ENCODE assay signal across 30 cellular contexts in genomic region chr3:171354049-171354705, GRCh38.
A peak's percentile ranks its signal among the peaks of the same experiment; 100 is the strongest.
DNase-seq lines count a peak whose midpoint lies in the region; ATAC-seq, FAIRE-seq and TF ChIP-seq lines count a peak whose summit lies in the region.
"Had no signal": no experiment of that assay in that cellular context is flagged by ENCODE, and none has a peak within 500 bp of the region (broad histone marks: within the 10 kb centered on the region; RNA-seq: fewer than 3 reads in every experiment).

No MANE protein-coding gene starts in this region.

- peak overlapping the region; percentile 22; the same call in 1 of the 2 replicates for H3K9ac ChIP-seq in GM12878 (ENCODE audit: control insufficient read depth, insufficient read depth, low read length)

- H3K9me3 ChIP-seq in A673 (ENCODE audit: low read depth, low read length, poor library complexity, severe bottlenecking) (no peaks in the 10 kb centered on the region), GM12878 (replicated peaks; ENCODE audit: control insufficient read depth, insufficient read depth, low read length) (peaks cover 2% of the 10 kb centered on the region; the same call in 2 of the 3 replicates)
- H3K9me3 ChIP-seq: BE2C, colonic mucosa, right atrium auricular region had no signal

- intact Hi-C loops in A673 (cut with micrococcal nuclease; ENCODE audit: unreplicated experiment): no loop called here
- intact Hi-C loops in GM12878 (cut with micrococcal nuclease; ENCODE audit: unreplicated experiment): loop anchor here (10.0 kb wide), 1 partner anchor 451 kb away; no protein-coding TSS in a partner anchor

- ATAC-seq in GM12878 (no peak), foreskin keratinocyte (peak; percentile 4), HG02759 (IDR thresholded peaks at IDR 0.05; ENCODE audit: unreplicated experiment) (no peak)
- ATAC-seq: left ventricle myocardium superior had no signal

- TF ChIP-seq RAD21 in GM12878 (IDR thresholded peaks at IDR 0.05; ENCODE audit: insufficient read depth, low read depth, low read length): no peak

- H3K27ac ChIP-seq in A673 (ENCODE audit: low read depth, low read length, poor library complexity, severe bottlenecking) (no peak overlapping the region), GM12878 (ENCODE audit: control insufficient read depth, insufficient read depth) (peak overlapping the region; percentile 60; the same call in 1 of the 2 replicates), foreskin keratinocyte (peak overlapping the region; percentile 24), caudate nucleus (ENCODE audit: low read depth, low read length) (no peak overlapping the region)
- H3K27ac ChIP-seq: colonic mucosa, right atrium auricular region, SK-N-MC had no signal

- peaks cover 11% of the 10 kb centered on the region for H3K27me3 Mint-ChIP-seq in endothelial cell (ENCODE audit: unreplicated experiment)

- SMC1A ChIA-PET in GM12878 (lab: Charles Lee; ENCODE audit: uncharacterized antibody, unreplicated experiment): interaction anchor here (0.7 to 6.0 kb wide), 15 partner anchors 9 to 103 kb away, joined by 3 to 19 read pairs (median 4); no protein-coding TSS in a partner anchor

- H3K4me1 ChIP-seq in A673 (ENCODE audit: insufficient read depth, low read length, poor library complexity, severe bottlenecking): peaks cover 14% of the 10 kb centered on the region
- peaks cover 69% of the 10 kb centered on the region for H3K4me1 ChIP-seq in GM12878 (ENCODE audit: control insufficient read depth, insufficient read depth, low read length)
- peaks cover 70% of the 10 kb centered on the region for H3K4me1 ChIP-seq in foreskin keratinocyte
- H3K4me1 ChIP-seq: colonic mucosa had no signal

- peaks cover 6% of the 10 kb centered on the region for H3K36me3 Mint-ChIP-seq in endothelial cell (ENCODE audit: low read depth, unreplicated experiment)

- H3K27me3 ChIP-seq in A673 (replicated peaks; ENCODE audit: insufficient read depth, low read depth, low read length, poor library complexity) (no peaks in the 10 kb centered on the region), GM12878 (replicated peaks in 1 of 2; ENCODE audit: control insufficient read depth in 2 of 2, insufficient read depth in 2 of 2, low read length in 1 of 2) (no peaks in the 10 kb centered on the region), foreskin keratinocyte (no peaks in the 10 kb centered on the region)
- H3K27me3 ChIP-seq: BE2C, colonic mucosa, hepatocyte, right atrium auricular region had no signal

- peak overlapping the region; percentile 66 for H3K4me2 ChIP-seq in GM12878 (ENCODE audit: control insufficient read depth, insufficient read depth)

- no peak for TF ChIP-seq POLR2A in GM12878 (IDR thresholded peaks at IDR 0.05; ENCODE audit: low read depth, low read length)

- no TSS peak for BruUV-seq in A673 (replicated peaks; lab: Mats Ljungman, UMichigan)
- no TSS peak for BruUV-seq in GM12878 (replicated peaks; lab: Mats Ljungman, UMichigan)

- CTCF ChIA-PET in A673 (lab: Charles Lee) (no interaction called here), GM12878 (lab: Yijun Ruan, JAX) (interaction anchor here (0.6 to 1.7 kb wide), 4 partner anchors 11 to 97 kb away, joined by 3 to 7 read pairs (median 4); no protein-coding TSS in a partner anchor)

- POLR2A ChIA-PET in A673 (lab: Charles Lee; ENCODE audit: low non-redundant PET) (no interaction called here), GM12878 (lab: Charles Lee) (interaction anchor here (1.0 to 1.8 kb wide), 3 partner anchors 13 to 168 kb away, joined by 3 to 6 read pairs (median 3); no protein-coding TSS in a partner anchor)

- in situ Hi-C loops in GM12878 (cut with MboI): no loop called here

- no peaks in the 10 kb centered on the region for H3K9me3 Mint-ChIP-seq in endothelial cell (ENCODE audit: unreplicated experiment)
- H3K9me3 Mint-ChIP-seq: endodermal cell; nephron; T-helper 1 cell treated with Interleukin-12 subunit alpha and Interleukin-12 subunit beta and Interleukin-4 antibody, amounts not matched to agents 30 μg/mL and 1 μg/mL, for 36 hours had no signal

- peak; percentile 11 for DNase-seq in A673 (ENCODE audit: low spot score)
- DNase-seq in HCEC 1CT: peak; percentile 38
- no peak for DNase-seq in GM12878 (ENCODE audit: low read depth, low spot score)
- DNase-seq in foreskin keratinocyte: no peak
- no peak for DNase-seq in caudate nucleus (lab: John Stamatoyannopoulos, UW)
- DNase-seq in endothelial cell (ENCODE audit: low spot score): no peak
- DNase-seq in NCI-H1105 (lab: John Stamatoyannopoulos, UW): no peak
- DNase-seq: activated T-cell treated with anti-CD3 and anti-CD28 coated beads, Interleukin-2, amount 50 U/mL, for 1 hour; amniotic stem cell; BE2C; colonic mucosa; COR-L47; DND-41; endodermal cell; left ventricle myocardium superior; midbrain; NCI-H1694; NCI-H2171 treated with DMSO at 0.1 percent for 48 hours; NCI-H526 treated with DMSO at 0.1 percent for 48 hours; stimulated activated CD4-positive, alpha-beta T cell treated with anti-CD3 and anti-CD28 coated beads, Interleukin-12 subunit alpha, Interleukin-12 subunit beta, amount 100 ng/mL, for 4 hours; stimulated activated CD4-positive, alpha-beta T cell treated with anti-CD3 and anti-CD28 coated beads, Interleukin-4, amount 100 ng/mL, for 4 hours; stimulated activated naive CD4-positive, alpha-beta T cell treated with Interleukin-2 at 50 U/mL for 16 hours had no signal

- H3K4me3 ChIP-seq in A673 (ENCODE audit: low read depth, low read length, poor library complexity, severe bottlenecking): no peak overlapping the region
- no peak overlapping the region; the same call in 1 of the 2 replicates for H3K4me3 ChIP-seq in GM12878
- H3K4me3 ChIP-seq: colonic mucosa, hepatocyte, K562, right atrium auricular region, SK-N-MC had no signal

- H3K4me3 Mint-ChIP-seq in endothelial cell (ENCODE audit: unreplicated experiment): no peak overlapping the region
- H3K4me3 Mint-ChIP-seq: endodermal cell; nephron; T-helper 1 cell treated with Interleukin-12 subunit alpha and Interleukin-12 subunit beta and Interleukin-4 antibody, amounts not matched to agents 30 μg/mL and 1 μg/mL, for 36 hours had no signal

- peaks cover 93% of the 10 kb centered on the region for H3K79me2 ChIP-seq in GM12878 (ENCODE audit: control insufficient read depth, insufficient read depth, low read length)

- H3K36me3 ChIP-seq in A673 (ENCODE audit: insufficient read depth, low read length, poor library complexity, severe bottlenecking) (no peaks in the 10 kb centered on the region), GM12878 (ENCODE audit: control insufficient read depth in 2 of 2, insufficient read depth in 2 of 2, low read length in 1 of 2) (peaks cover 0 to 9% of the 10 kb centered on the region in 2 experiments; a peak in 1 of 4 replicates)
- H3K36me3 ChIP-seq: BE2C, colonic mucosa, right atrium auricular region had no signal

- TF ChIP-seq EP300 in GM12878 (IDR thresholded peaks at IDR 0.05; ENCODE audit: borderline replicate concordance in 1 of 2, control insufficient read depth in 1 of 2, low read depth in 2 of 2, low read length in 2 of 2): no peak

- no peak for FAIRE-seq in GM12878 (lab: Jason Lieb, UNC)
- FAIRE-seq: bronchial epithelial cell, K562 had no signal

- peak overlapping the region; percentile 11; the same call in 1 of the 2 replicates for H2AFZ ChIP-seq in GM12878 (ENCODE audit: control insufficient read depth, low read depth, low read length)
- H2AFZ ChIP-seq: hepatocyte had no signal

- RAD21 ChIA-PET in GM12878 (lab: Charles Lee; ENCODE audit: unreplicated experiment): interaction anchor here (0.6 to 1.0 kb wide), 4 partner anchors 62 to 213 kb away, joined by 3 read pairs; no protein-coding TSS in a partner anchor

- 77% methylated on average over 5 of the region's 5 CpGs for WGBS in GM12878 (ENCODE audit: insufficient coverage, insufficient replicate concordance, low lambda C conversion rate, missing lambda C conversion rate)

- no peaks in the 10 kb centered on the region for H4K20me1 ChIP-seq in GM12878 (ENCODE audit: control insufficient read depth, insufficient read depth)

- no peak overlapping the region for H3K27ac Mint-ChIP-seq in endothelial cell (ENCODE audit: unreplicated experiment)
- H3K27ac Mint-ChIP-seq: endodermal cell; nephron; T-helper 1 cell treated with Interleukin-12 subunit alpha and Interleukin-12 subunit beta and Interleukin-4 antibody, amounts not matched to agents 30 μg/mL and 1 μg/mL, for 36 hours had no signal

- TF ChIP-seq CTCF in A673 (conservative IDR thresholded peaks at IDR 0.05; ENCODE audit: low read depth, low read length) (no peak), GM12878 (IDR thresholded peaks at IDR 0.05 in 2 of 3, conservative IDR thresholded peaks at IDR 0.05 in 1 of 3; ENCODE audit: control insufficient read depth in 2 of 3, extremely low read depth in 1 of 3, insufficient read depth in 1 of 3, low read depth in 3 of 3, low read length in 3 of 3) (no peak), foreskin keratinocyte (conservative IDR thresholded peaks at IDR 0.05) (no peak), endothelial cell (IDR thresholded peaks at IDR 0.05; ENCODE audit: unreplicated experiment) (no peak)

- peaks cover 48% of the 10 kb centered on the region for H3K4me1 Mint-ChIP-seq in endothelial cell (ENCODE audit: unreplicated experiment)

TF ChIP-seq in GM12878, 131 proteins besides CTCF, POLR2A, EP300 and RAD21:
- no peak for TF ChIP-seq SIX5 (IDR thresholded peaks at IDR 0.05; ENCODE audit: low read depth, low read length, severe bottlenecking)
- TF ChIP-seq SMC3 (IDR thresholded peaks at IDR 0.05; ENCODE audit: borderline replicate concordance, low read length): no peak
- TF ChIP-seq IKZF2 (IDR thresholded peaks at IDR 0.05): 0 out of 4 replicates have a peak, but pooled peaks of 1 of the 2 experiments have one; percentile 14

Comparison
In these comparisons a context has a peak if more than half of its experiments do, and no peak if none do; other contexts are left out.
1. DNase-seq: peak in A673 (single experiment) and HCEC 1CT (single experiment); none in GM12878 (single experiment), foreskin keratinocyte (0 of 2), caudate nucleus (0 of 61), endothelial cell (single experiment) and NCI-H1105 (single experiment).
2. H3K27ac ChIP-seq: peak in GM12878 (single experiment) and foreskin keratinocyte (single experiment); none in A673 (single experiment) and caudate nucleus (single experiment).